23 cellular contexts compared by ENCODE assay signal in genomic region chr6:160049346-160049745, GRCh38.
"Had no signal": no experiment of that assay in that cellular context is flagged by ENCODE, and none has a peak within 500 bp of the region (broad histone marks: within the 10 kb centered on the region; RNA-seq: fewer than 3 reads in every experiment).

No MANE protein-coding gene starts in this region.

- H3K9me3 Mint-ChIP-seq: dendritic cell treated with granulocyte-macrophage colony-stimulating factor and Interleukin-4, amounts not matched to agents 40 ng/mL and 50 ng/mL, for 4 days; endodermal cell; naive thymus-derived CD4-positive, alpha-beta T cell; neural crest cell had no signal

- H3K4me3 Mint-ChIP-seq: dendritic cell treated with granulocyte-macrophage colony-stimulating factor and Interleukin-4, amounts not matched to agents 40 ng/mL and 50 ng/mL, for 4 days; endodermal cell; memory B cell; mesothelial cell of epicardium; naive thymus-derived CD4-positive, alpha-beta T cell; neural crest cell had no signal

- ATAC-seq: esophagus mucosa; gastrocnemius medialis; heart left ventricle; left lobe of liver; naive thymus-derived CD4-positive, alpha-beta T cell; pancreas; sciatic nerve had no signal

- H3K27me3 Mint-ChIP-seq: dendritic cell treated with granulocyte-macrophage colony-stimulating factor and Interleukin-4, amounts not matched to agents 40 ng/mL and 50 ng/mL, for 4 days; memory B cell; naive thymus-derived CD4-positive, alpha-beta T cell; progenitor cell of endocrine pancreas had no signal

- H3K27ac Mint-ChIP-seq: dendritic cell treated with granulocyte-macrophage colony-stimulating factor and Interleukin-4, amounts not matched to agents 40 ng/mL and 50 ng/mL, for 4 days; memory B cell; mesothelial cell of epicardium had no signal

- DNase-seq: colonic mucosa; effector CD8-positive, alpha-beta T cell; endodermal cell; foreskin fibroblast; gastrocnemius medialis; heart left ventricle; kidney; naive thymus-derived CD4-positive, alpha-beta T cell; pancreas; stimulated activated CD4-positive, alpha-beta T cell treated with anti-CD3 and anti-CD28 coated beads, Interleukin-12 subunit alpha, Interleukin-12 subunit beta, amount 100 ng/mL, for 4 hours; stimulated activated CD4-positive, alpha-beta T cell treated with anti-CD3 and anti-CD28 coated beads, Interleukin-1b, Interleukin-23, amount 100 ng/mL, for 48 hours; stimulated activated CD4-positive, alpha-beta T cell treated with anti-CD3 and anti-CD28 coated beads, Interleukin-4, amount 100 ng/mL, for 1 hour; stimulated activated CD8-positive, alpha-beta memory T cell treated with anti-CD3 and anti-CD28 coated beads, Interleukin-4, amount 100 ng/mL, for 48 hours; stimulated activated naive CD4-positive, alpha-beta T cell treated with Interleukin-2 at 50 U/mL for 16 hours; upper lobe of left lung had no signal

- H3K4me1 Mint-ChIP-seq: endodermal cell, memory B cell, neural crest cell had no signal
